20 cellular contexts compared by ENCODE assay signal in genomic region chr5:91632871-91633270, GRCh38.
DNase-seq lines count a peak whose midpoint lies in the region; ATAC-seq and TF ChIP-seq lines count a peak whose summit lies in the region.
"Had no signal": no experiment of that assay in that cellular context is flagged by ENCODE, and none has a peak within 500 bp of the region (broad histone marks: within the 10 kb centered on the region; RNA-seq: fewer than 3 reads in every experiment).

No MANE protein-coding gene starts in this region.

- H3K9ac ChIP-seq in iPS-18a (ENCODE audit: low read length): no peak overlapping the region
- H3K9ac ChIP-seq: KMS-11 had no signal

- H3K9me3 Mint-ChIP-seq in activated CD8-positive, alpha-beta T cell treated with anti-CD3 and anti-CD28 coated beads for 36 hours: no peaks in the 10 kb centered on the region
- H3K9me3 Mint-ChIP-seq: CD4-positive, alpha-beta T cell had no signal

- CTCF ChIA-PET in activated CD8-positive, alpha-beta T cell treated with anti-CD3 and anti-CD28 coated beads for 36 hours (lab: Charles Lee): no interaction called here

- POLR2A ChIA-PET in activated CD8-positive, alpha-beta T cell treated with anti-CD3 and anti-CD28 coated beads for 36 hours (lab: Charles Lee): no interaction called here

- no peaks in the 10 kb centered on the region for H3K36me3 Mint-ChIP-seq in activated CD8-positive, alpha-beta T cell treated with anti-CD3 and anti-CD28 coated beads for 36 hours (ENCODE audit: low read depth)

- TF ChIP-seq CTCF in activated CD8-positive, alpha-beta T cell treated with anti-CD3 and anti-CD28 coated beads for 36 hours (IDR thresholded peaks at IDR 0.05): no peak

- no peaks in the 10 kb centered on the region for H3K4me1 ChIP-seq in iPS-18a (ENCODE audit: control insufficient read depth, low read depth, low read length)
- H3K4me1 ChIP-seq: SJCRH30, upper lobe of right lung had no signal

- no peak overlapping the region for H3K4me3 ChIP-seq in iPS-18a (ENCODE audit: low read length)
- H3K4me3 ChIP-seq: SJCRH30, upper lobe of right lung had no signal

- H3K27me3 Mint-ChIP-seq in activated CD8-positive, alpha-beta T cell treated with anti-CD3 and anti-CD28 coated beads for 36 hours: no peaks in the 10 kb centered on the region
- H3K27me3 Mint-ChIP-seq: CD4-positive, alpha-beta T cell had no signal

- no peak overlapping the region for H3K4me3 Mint-ChIP-seq in activated CD8-positive, alpha-beta T cell treated with anti-CD3 and anti-CD28 coated beads for 36 hours
- H3K4me3 Mint-ChIP-seq: CD4-positive, alpha-beta T cell had no signal

- DNase-seq in DMS79 (lab: John Stamatoyannopoulos, UW) (peak; percentile 38), NCI-H1105 treated with DMSO at 0.1 percent for 48 hours (lab: John Stamatoyannopoulos, UW) (peak; percentile 35), NCI-H748 treated with DMSO at 0.1 percent for 48 hours (lab: John Stamatoyannopoulos, UW) (peak; percentile 82)
- no peak for DNase-seq in activated naive CD4-positive, alpha-beta T cell (lab: John Stamatoyannopoulos, UW)
- no peak for DNase-seq in activated CD8-positive, alpha-beta T cell treated with anti-CD3 and anti-CD28 coated beads for 36 hours
- no peak for DNase-seq in activated CD4-positive, alpha-beta T cell treated with anti-CD3 and anti-CD28 coated beads for 48 hours
- DNase-seq: activated CD4-positive, alpha-beta T cell treated with anti-CD3 and anti-CD28 coated beads, Interleukin-2, amount 50 U/mL, for 4 hours; activated gamma-delta T cell treated with Interleukin-2 at 50 U/mL for 16 hours; amygdala; CD4-positive, alpha-beta T cell; central memory CD4-positive, alpha-beta T cell; hippocampal formation; NCI-H187; NCI-H446 treated with DMSO at 0.1 percent for 48 hours; nucleus accumbens; upper lobe of right lung had no signal

- intact Hi-C loops in activated CD8-positive, alpha-beta T cell treated with anti-CD3 and anti-CD28 coated beads for 36 hours (cut with micrococcal nuclease): no loop called here

- H3K27ac Mint-ChIP-seq in activated CD8-positive, alpha-beta T cell treated with anti-CD3 and anti-CD28 coated beads for 36 hours: no peak overlapping the region
- H3K27ac Mint-ChIP-seq: CD4-positive, alpha-beta T cell had no signal

- no peaks in the 10 kb centered on the region for H3K9me3 ChIP-seq in iPS-18a (ENCODE audit: control insufficient read depth, low read depth, low read length)
- H3K9me3 ChIP-seq: SJCRH30, upper lobe of right lung had no signal

- no peak for ATAC-seq in GM18517 (IDR thresholded peaks at IDR 0.05; ENCODE audit: unreplicated experiment)
- no peak for ATAC-seq in activated CD8-positive, alpha-beta T cell treated with anti-CD3 and anti-CD28 coated beads for 36 hours
- ATAC-seq: upper lobe of right lung had no signal

- peak overlapping the region; percentile 24 for H3K27ac ChIP-seq in iPS-18a (ENCODE audit: low read length)
- H3K27ac ChIP-seq: KMS-11, SJCRH30, upper lobe of right lung had no signal

- no peaks in the 10 kb centered on the region for H3K36me3 ChIP-seq in iPS-18a (ENCODE audit: control insufficient read depth, low read depth, low read length)
- H3K36me3 ChIP-seq: SJCRH30, upper lobe of right lung had no signal

- H3K27me3 ChIP-seq in iPS-18a (ENCODE audit: control insufficient read depth, insufficient read depth, low read length): no peaks in the 10 kb centered on the region
- H3K27me3 ChIP-seq: SJCRH30, upper lobe of right lung had no signal

- no peaks in the 10 kb centered on the region for H3K4me1 Mint-ChIP-seq in activated CD8-positive, alpha-beta T cell treated with anti-CD3 and anti-CD28 coated beads for 36 hours (ENCODE audit: low read depth)

Comparison
In these comparisons a context has a peak if more than half of its experiments do, and no peak if none do; other contexts are left out.
1. DNase-seq: peak in DMS79 (single experiment), NCI-H1105 treated with DMSO at 0.1 percent for 48 hours (single experiment) and NCI-H748 treated with DMSO at 0.1 percent for 48 hours (single experiment); none in activated naive CD4-positive, alpha-beta T cell (0 of 4), activated CD8-positive, alpha-beta T cell treated with anti-CD3 and anti-CD28 coated beads for 36 hours (single experiment) and activated CD4-positive, alpha-beta T cell treated with anti-CD3 and anti-CD28 coated beads for 48 hours (single experiment).